Comparison of ENCODE assay signal across 16 cellular contexts in the genomic region with DNA sequence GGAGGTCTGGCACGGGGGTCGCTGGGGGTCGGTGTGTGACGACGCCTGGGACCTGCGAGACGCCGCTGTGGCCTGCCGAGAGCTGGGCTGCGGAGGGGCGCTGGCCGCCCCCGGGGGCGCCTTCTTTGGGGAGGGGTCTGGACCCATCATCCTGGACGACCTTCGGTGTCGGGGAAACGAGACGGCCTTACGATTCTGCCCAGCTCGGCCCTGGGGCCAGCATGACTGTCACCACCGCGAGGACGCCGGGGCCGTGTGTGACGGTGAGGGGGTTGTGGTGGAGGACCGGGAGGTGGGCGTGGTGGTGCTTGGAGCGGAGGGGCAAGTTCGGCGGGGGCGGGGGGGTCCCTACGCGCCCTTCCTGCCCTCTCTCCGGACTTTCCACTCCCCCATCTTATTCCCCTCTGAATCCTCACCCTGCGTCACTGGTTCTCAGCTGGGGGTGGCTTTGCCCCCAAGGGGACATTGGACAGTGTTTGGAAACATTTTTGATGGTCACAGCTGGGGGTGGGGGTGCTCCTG. TPM values are rescaled to one million over a fixed set of nuclear protein-coding genes. Genes with fewer than 3 reads are reported as not detected.
DNase-seq lines count a peak whose midpoint lies in the region; ATAC-seq and TF ChIP-seq lines count a peak whose summit lies in the region.
"Had no signal": no experiment of that assay in that cellular context is flagged by ENCODE, and none has a peak within 500 bp of the region (broad histone marks: within the 10 kb centered on the region; RNA-seq: fewer than 3 reads in every experiment).

No MANE protein-coding gene starts in this region.

- no peaks in the 10 kb centered on the region for H3K36me3 ChIP-seq in parathyroid adenoma (ENCODE audit: control insufficient read depth, insufficient read depth, low read length)

- H2AFZ ChIP-seq in parathyroid adenoma, result no peak overlapping the region

- no peak for TF ChIP-seq CTCF in fibroblast of the aortic adventitia (IDR thresholded peaks at IDR 0.05; ENCODE audit: insufficient read depth, low read length)
- no peak for TF ChIP-seq CTCF in parathyroid adenoma (IDR thresholded peaks at IDR 0.05)

- peak overlapping the region; percentile 24 for H3K27ac ChIP-seq in parathyroid adenoma
- H3K27ac ChIP-seq: 22Rv1 had no signal

- H3K4me2 ChIP-seq in parathyroid adenoma (ENCODE audit: low read length), result no peak overlapping the region

- ATAC-seq in HG03460 (IDR thresholded peaks at IDR 0.05; ENCODE audit: unreplicated experiment), result no peak

- H3K4me3 ChIP-seq in fibroblast of the aortic adventitia (ENCODE audit: low read depth, low read length), result peak overlapping the region; percentile 53
- no peak overlapping the region for H3K4me3 ChIP-seq in parathyroid adenoma (ENCODE audit: low read depth, low read length)

- H3K27me3 ChIP-seq in parathyroid adenoma (ENCODE audit: control insufficient read depth, insufficient read depth, low read length), result no peaks in the 10 kb centered on the region

- peaks cover 5% of the 10 kb centered on the region for H3K4me1 ChIP-seq in parathyroid adenoma

- no peaks in the 10 kb centered on the region for H3K79me2 ChIP-seq in parathyroid adenoma

- DNase-seq in DMS53 (lab: John Stamatoyannopoulos, UW) (peak; percentile 47), DMS53 treated with DMSO at 0.1 percent for 48 hours (lab: John Stamatoyannopoulos, UW; ENCODE audit: unreplicated experiment) (no peak), fibroblast of the aortic adventitia (ENCODE audit: low read depth) (no peak), ureter (ENCODE audit: low spot score) (peak; percentile 47), NCI-H1694 treated with DMSO at 0.1 percent for 48 hours (lab: John Stamatoyannopoulos, UW) (no peak), NCI-H146 (lab: John Stamatoyannopoulos, UW) (no peak)
- DNase-seq: activated B cell treated with CpG ODN at 0.5 μM for 24 hours; activated naive CD4-positive, alpha-beta T cell treated with anti-CD3 and anti-CD28 coated beads, Interleukin-2, amount 50 U/mL, for 16 hours; COR-L47; NCI-H2107; SK-N-SH; stimulated activated CD4-positive, alpha-beta T cell treated with anti-CD3 and anti-CD28 coated beads, Interleukin-2, amount 100 ng/mL, for 48 hours had no signal

- H3K9ac ChIP-seq in parathyroid adenoma, result no peak overlapping the region
- H3K9ac ChIP-seq: SK-N-SH had no signal

- H3K9me3 ChIP-seq in parathyroid adenoma (ENCODE audit: control insufficient read depth, low read length), result no peaks in the 10 kb centered on the region
- H3K9me3 ChIP-seq: SK-N-SH had no signal

RNA-seq across cellular contexts. Expression of gene SSC5D, which starts 5.5 kb away (rescaled TPM):
- total RNA-seq in fibroblast of the aortic adventitia (ENCODE audit: low replicate concordance), result 10.7 and 18.7 TPM in 2 replicates
- 15.2 TPM for total RNA-seq in ureter

RNA-seq across cellular contexts. Expression of gene NAT14, which starts 8.7 kb away (rescaled TPM):
- total RNA-seq in fibroblast of the aortic adventitia (ENCODE audit: low replicate concordance), result 8.3 and 17.5 TPM in 2 replicates
- total RNA-seq in ureter, result 14.2 TPM

RNA-seq across cellular contexts. Expression of gene ZNF628, which starts 17.3 kb away (rescaled TPM):
- total RNA-seq in fibroblast of the aortic adventitia (ENCODE audit: low replicate concordance) (0.33 and 3.8 TPM in 2 replicates), ureter (7.4 TPM)

RNA-seq across cellular contexts. Expression of gene C19orf85, which starts 29.2 kb away (rescaled TPM):
- total RNA-seq in fibroblast of the aortic adventitia (ENCODE audit: low replicate concordance), result not detected in 2 replicates
- total RNA-seq in ureter, result not detected
- total RNA-seq: activated B cell treated with CpG ODN at 0.5 μM for 24 hours, mesothelial cell of epicardium had no signal

RNA-seq across cellular contexts. Expression of gene ISOC2, which starts 32.3 kb away (rescaled TPM):
- total RNA-seq in fibroblast of the aortic adventitia (ENCODE audit: low replicate concordance) (24.4 and 41.3 TPM in 2 replicates), ureter (48.4 TPM)

Comparison
In these comparisons a context has a peak if more than half of its experiments do, and no peak if none do; other contexts are left out.
1. DNase-seq: peak in DMS53 (single experiment) and ureter (single experiment); none in DMS53 treated with DMSO at 0.1 percent for 48 hours (single experiment), fibroblast of the aortic adventitia (single experiment), NCI-H1694 treated with DMSO at 0.1 percent for 48 hours (single experiment) and NCI-H146 (single experiment).